Comparison of ENCODE assay signal across 8 cellular contexts in the genomic region with DNA sequence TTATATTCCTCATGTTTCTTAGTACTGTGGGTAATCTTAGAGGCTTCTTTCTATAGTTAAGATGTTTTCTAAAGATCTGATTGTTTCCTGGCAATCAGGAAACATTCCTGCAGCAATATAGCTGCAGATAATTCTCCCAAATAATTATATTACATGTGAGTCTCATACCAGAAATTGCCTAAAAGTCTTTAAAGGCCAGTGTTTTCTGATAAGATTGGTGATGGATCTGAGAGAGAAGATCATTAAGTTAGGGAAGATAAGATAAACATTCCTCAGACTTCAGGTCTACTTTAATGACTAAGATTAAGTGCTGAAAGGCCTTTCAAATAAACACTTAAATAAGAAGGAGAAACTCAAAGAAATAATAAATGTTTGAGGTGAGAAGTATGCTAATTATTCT.
"Had no signal": no experiment of that assay in that cellular context is flagged by ENCODE, and none has a peak within 500 bp of the region (broad histone marks: within the 10 kb centered on the region; RNA-seq: fewer than 3 reads in every experiment).

No MANE protein-coding gene starts in this region.

- H3K9me3 Mint-ChIP-seq: GM23338, HFFc6 had no signal

- H3K4me2 ChIP-seq: GM23338 had no signal

- ATAC-seq: GM23338, HCT116, K562 had no signal

- FAIRE-seq: H1, K562 had no signal

- H3K4me3 ChIP-seq: GM23338, HAP-1, K562 had no signal

- H3K27ac Mint-ChIP-seq: GM23338, HFFc6 had no signal

- H3K9me3 ChIP-seq: HAP-1 had no signal

- H3K4me1 ChIP-seq: HAP-1 had no signal

- H3K4me3 Mint-ChIP-seq: GM23338, HFFc6 had no signal

- H3K36me3 ChIP-seq: HAP-1 had no signal

- DNase-seq: HFFc6, IMR-90, KG1 had no signal
